Comparison of ENCODE assay signal across 1 cellular context in genomic region chr14:22822017-22822618, GRCh38.
TF ChIP-seq lines count a peak whose summit lies in the region.

No MANE protein-coding gene starts in this region.

TF ChIP-seq in HepG2, 621 proteins besides CTCF, POLR2A, EP300 and RAD21 (continues in another document):
- no peak for TF ChIP-seq RCOR2 (CRISPR knock-in tag; IDR thresholded peaks at IDR 0.05)
- peak; percentile 14 for TF ChIP-seq TAF15 (IDR thresholded peaks at IDR 0.05; ENCODE audit: low read depth, low read length, poor library complexity, severe bottlenecking)
- 0 out of 2 replicates have a peak, but pooled peaks have one; percentile 33 for TF ChIP-seq ZNF180 (CRISPR knock-in tag; IDR thresholded peaks at IDR 0.05; ENCODE audit: borderline replicate concordance, low read depth)
- TF ChIP-seq LRRFIP1 (CRISPR knock-in tag; conservative IDR thresholded peaks at IDR 0.05), result no peak
- no peak for TF ChIP-seq KDM1A (CRISPR knock-in tag; IDR thresholded peaks at IDR 0.05)
- no peak for TF ChIP-seq KLF12 (CRISPR knock-in tag; IDR thresholded peaks at IDR 0.05; ENCODE audit: borderline replicate concordance)
- no peak for TF ChIP-seq NCOA5 (CRISPR knock-in tag; IDR thresholded peaks at IDR 0.05)
- TF ChIP-seq MXI1 (IDR thresholded peaks at IDR 0.05; ENCODE audit: borderline replicate concordance, low read depth, low read length), result no peak
- TF ChIP-seq, protein P1, sequence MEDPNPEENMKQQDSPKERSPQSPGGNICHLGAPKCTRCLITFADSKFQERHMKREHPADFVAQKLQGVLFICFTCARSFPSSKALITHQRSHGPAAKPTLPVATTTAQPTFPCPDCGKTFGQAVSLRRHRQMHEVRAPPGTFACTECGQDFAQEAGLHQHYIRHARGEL (CRISPR knock-in tag; IDR thresholded peaks at IDR 0.05), result 0 out of 2 replicates have a peak, but pooled peaks have one; percentile 12
- TF ChIP-seq MIER3 (CRISPR knock-in tag; IDR thresholded peaks at IDR 0.05; ENCODE audit: borderline replicate concordance), result no peak
- no peak; the same call in 1 of the 2 replicates for TF ChIP-seq ZNF678 (CRISPR knock-in tag; IDR thresholded peaks at IDR 0.05)
- TF ChIP-seq, protein P2, sequence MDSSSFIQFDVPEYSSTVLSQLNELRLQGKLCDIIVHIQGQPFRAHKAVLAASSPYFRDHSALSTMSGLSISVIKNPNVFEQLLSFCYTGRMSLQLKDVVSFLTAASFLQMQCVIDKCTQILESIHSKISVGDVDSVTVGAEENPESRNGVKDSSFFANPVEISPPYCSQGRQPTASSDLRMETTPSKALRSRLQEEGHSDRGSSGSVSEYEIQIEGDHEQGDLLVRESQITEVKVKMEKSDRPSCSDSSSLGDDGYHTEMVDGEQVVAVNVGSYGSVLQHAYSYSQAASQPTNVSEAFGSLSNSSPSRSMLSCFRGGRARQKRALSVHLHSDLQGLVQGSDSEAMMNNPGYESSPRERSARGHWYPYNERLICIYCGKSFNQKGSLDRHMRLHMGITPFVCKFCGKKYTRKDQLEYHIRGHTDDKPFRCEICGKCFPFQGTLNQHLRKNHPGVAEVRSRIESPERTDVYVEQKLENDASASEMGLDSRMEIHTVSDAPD (CRISPR knock-in tag; IDR thresholded peaks at IDR 0.05), result 0 out of 2 replicates have a peak, but pooled peaks have one; percentile 11
- peak; percentile 27; the same call in 1 of the 2 replicates for TF ChIP-seq ZFP91 (CRISPR knock-in tag; IDR thresholded peaks at IDR 0.05; ENCODE audit: borderline replicate concordance)
- TF ChIP-seq, protein P3, sequence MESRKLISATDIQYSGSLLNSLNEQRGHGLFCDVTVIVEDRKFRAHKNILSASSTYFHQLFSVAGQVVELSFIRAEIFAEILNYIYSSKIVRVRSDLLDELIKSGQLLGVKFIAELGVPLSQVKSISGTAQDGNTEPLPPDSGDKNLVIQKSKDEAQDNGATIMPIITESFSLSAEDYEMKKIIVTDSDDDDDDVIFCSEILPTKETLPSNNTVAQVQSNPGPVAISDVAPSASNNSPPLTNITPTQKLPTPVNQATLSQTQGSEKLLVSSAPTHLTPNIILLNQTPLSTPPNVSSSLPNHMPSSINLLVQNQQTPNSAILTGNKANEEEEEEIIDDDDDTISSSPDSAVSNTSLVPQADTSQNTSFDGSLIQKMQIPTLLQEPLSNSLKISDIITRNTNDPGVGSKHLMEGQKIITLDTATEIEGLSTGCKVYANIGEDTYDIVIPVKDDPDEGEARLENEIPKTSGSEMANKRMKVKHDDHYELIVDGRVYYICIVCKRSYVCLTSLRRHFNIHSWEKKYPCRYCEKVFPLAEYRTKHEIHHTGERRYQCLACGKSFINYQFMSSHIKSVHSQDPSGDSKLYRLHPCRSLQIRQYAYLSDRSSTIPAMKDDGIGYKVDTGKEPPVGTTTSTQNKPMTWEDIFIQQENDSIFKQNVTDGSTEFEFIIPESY (CRISPR knock-in tag; IDR thresholded peaks at IDR 0.05), result peak; percentile 63; the same call in 1 of the 2 replicates
- TF ChIP-seq ZNF687 (CRISPR knock-in tag; IDR thresholded peaks at IDR 0.05), result 0 out of 2 replicates have a peak, but pooled peaks have one; percentile 30
- no peak for TF ChIP-seq ZBTB21 (CRISPR knock-in tag; IDR thresholded peaks at IDR 0.05)
- TF ChIP-seq ZNF562 (CRISPR knock-in tag; IDR thresholded peaks at IDR 0.05; ENCODE audit: borderline replicate concordance), result no peak
- TF ChIP-seq, protein P4, sequence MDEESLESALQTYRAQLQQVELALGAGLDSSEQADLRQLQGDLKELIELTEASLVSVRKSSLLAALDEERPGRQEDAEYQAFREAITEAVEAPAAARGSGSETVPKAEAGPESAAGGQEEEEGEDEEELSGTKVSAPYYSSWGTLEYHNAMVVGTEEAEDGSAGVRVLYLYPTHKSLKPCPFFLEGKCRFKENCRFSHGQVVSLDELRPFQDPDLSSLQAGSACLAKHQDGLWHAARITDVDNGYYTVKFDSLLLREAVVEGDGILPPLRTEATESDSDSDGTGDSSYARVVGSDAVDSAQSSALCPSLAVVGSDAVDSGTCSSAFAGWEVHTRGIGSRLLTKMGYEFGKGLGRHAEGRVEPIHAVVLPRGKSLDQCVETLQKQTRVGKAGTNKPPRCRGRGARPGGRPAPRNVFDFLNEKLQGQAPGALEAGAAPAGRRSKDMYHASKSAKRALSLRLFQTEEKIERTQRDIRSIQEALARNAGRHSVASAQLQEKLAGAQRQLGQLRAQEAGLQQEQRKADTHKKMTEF (CRISPR knock-in tag; IDR thresholded peaks at IDR 0.05), result no peak
- no peak for TF ChIP-seq SIX1 (CRISPR knock-in tag; IDR thresholded peaks at IDR 0.05; ENCODE audit: borderline replicate concordance)
- no peak for TF ChIP-seq LCORL (IDR thresholded peaks at IDR 0.05)
- peak; percentile 1; the same call in 1 of the 2 replicates for TF ChIP-seq LCORL (CRISPR knock-in tag; IDR thresholded peaks at IDR 0.05)
- TF ChIP-seq BRCA1 (CRISPR knock-in tag; IDR thresholded peaks at IDR 0.05), result no peak
- TF ChIP-seq SAFB2 (CRISPR knock-in tag; IDR thresholded peaks at IDR 0.05; ENCODE audit: borderline replicate concordance, low read depth), result no peak
- TF ChIP-seq, protein P5, sequence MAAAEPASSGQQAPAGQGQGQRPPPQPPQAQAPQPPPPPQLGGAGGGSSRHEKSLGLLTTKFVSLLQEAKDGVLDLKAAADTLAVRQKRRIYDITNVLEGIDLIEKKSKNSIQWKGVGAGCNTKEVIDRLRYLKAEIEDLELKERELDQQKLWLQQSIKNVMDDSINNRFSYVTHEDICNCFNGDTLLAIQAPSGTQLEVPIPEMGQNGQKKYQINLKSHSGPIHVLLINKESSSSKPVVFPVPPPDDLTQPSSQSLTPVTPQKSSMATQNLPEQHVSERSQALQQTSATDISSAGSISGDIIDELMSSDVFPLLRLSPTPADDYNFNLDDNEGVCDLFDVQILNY (CRISPR knock-in tag; conservative IDR thresholded peaks at IDR 0.05), result no peak
- TF ChIP-seq MEIS2 (CRISPR knock-in tag; IDR thresholded peaks at IDR 0.05), result no peak
- no peak for TF ChIP-seq ADNP (CRISPR knock-in tag; IDR thresholded peaks at IDR 0.05)
- TF ChIP-seq, protein P6, sequence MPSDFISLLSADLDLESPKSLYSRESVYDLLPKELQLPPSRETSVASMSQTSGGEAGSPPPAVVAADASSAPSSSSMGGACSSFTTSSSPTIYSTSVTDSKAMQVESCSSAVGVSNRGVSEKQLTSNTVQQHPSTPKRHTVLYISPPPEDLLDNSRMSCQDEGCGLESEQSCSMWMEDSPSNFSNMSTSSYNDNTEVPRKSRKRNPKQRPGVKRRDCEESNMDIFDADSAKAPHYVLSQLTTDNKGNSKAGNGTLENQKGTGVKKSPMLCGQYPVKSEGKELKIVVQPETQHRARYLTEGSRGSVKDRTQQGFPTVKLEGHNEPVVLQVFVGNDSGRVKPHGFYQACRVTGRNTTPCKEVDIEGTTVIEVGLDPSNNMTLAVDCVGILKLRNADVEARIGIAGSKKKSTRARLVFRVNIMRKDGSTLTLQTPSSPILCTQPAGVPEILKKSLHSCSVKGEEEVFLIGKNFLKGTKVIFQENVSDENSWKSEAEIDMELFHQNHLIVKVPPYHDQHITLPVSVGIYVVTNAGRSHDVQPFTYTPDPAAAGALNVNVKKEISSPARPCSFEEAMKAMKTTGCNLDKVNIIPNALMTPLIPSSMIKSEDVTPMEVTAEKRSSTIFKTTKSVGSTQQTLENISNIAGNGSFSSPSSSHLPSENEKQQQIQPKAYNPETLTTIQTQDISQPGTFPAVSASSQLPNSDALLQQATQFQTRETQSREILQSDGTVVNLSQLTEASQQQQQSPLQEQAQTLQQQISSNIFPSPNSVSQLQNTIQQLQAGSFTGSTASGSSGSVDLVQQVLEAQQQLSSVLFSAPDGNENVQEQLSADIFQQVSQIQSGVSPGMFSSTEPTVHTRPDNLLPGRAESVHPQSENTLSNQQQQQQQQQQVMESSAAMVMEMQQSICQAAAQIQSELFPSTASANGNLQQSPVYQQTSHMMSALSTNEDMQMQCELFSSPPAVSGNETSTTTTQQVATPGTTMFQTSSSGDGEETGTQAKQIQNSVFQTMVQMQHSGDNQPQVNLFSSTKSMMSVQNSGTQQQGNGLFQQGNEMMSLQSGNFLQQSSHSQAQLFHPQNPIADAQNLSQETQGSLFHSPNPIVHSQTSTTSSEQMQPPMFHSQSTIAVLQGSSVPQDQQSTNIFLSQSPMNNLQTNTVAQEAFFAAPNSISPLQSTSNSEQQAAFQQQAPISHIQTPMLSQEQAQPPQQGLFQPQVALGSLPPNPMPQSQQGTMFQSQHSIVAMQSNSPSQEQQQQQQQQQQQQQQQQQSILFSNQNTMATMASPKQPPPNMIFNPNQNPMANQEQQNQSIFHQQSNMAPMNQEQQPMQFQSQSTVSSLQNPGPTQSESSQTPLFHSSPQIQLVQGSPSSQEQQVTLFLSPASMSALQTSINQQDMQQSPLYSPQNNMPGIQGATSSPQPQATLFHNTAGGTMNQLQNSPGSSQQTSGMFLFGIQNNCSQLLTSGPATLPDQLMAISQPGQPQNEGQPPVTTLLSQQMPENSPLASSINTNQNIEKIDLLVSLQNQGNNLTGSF (CRISPR knock-in tag; IDR thresholded peaks at IDR 0.05), result no peak
- TF ChIP-seq FOXA3 (CRISPR knock-in tag; IDR thresholded peaks at IDR 0.05), result no peak
- no peak for TF ChIP-seq SYNCRIP (IDR thresholded peaks at IDR 0.05; ENCODE audit: insufficient read depth, low read depth, low read length)
- TF ChIP-seq RBM39 (IDR thresholded peaks at IDR 0.05; ENCODE audit: low read depth, low read length, poor library complexity, severe bottlenecking), result peak; percentile 32
- no peak for TF ChIP-seq MTF2 (CRISPR knock-in tag; IDR thresholded peaks at IDR 0.05; ENCODE audit: borderline replicate concordance)
- TF ChIP-seq TERF1 (CRISPR knock-in tag; IDR thresholded peaks at IDR 0.05), result no peak
- TF ChIP-seq ZNF550 (CRISPR knock-in tag; IDR thresholded peaks at IDR 0.05; ENCODE audit: borderline replicate concordance), result 0 out of 2 replicates have a peak, but pooled peaks have one; percentile 43
